ENCODE assay signal across 8 cellular contexts in the genomic region with DNA sequence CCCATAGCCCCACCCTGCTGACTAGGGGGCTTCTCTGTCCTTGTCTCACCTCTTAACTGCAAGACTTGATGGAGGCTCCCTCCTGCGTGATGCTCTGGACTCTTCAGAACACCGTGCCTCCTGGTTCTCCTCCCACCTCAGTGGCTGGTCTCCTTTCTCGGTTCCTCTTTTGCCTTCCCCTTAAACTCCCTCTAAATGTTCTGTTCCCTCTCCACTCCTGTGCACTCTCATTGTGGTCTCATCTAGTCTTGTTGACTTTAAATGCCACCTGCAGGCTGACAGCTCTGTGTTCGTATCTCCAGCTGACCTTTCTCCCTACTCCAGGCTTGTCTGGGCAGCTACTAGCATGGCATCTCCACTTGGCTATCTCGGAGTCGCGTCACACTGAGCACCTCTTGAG.
A peak's percentile ranks its signal among the peaks of the same experiment; 100 is the strongest.
DNase-seq lines count a peak whose midpoint lies in the region; ATAC-seq lines count a peak whose summit lies in the region.

No MANE protein-coding gene starts in this region.

- peak; percentile 91 for ATAC-seq in GM18868 (IDR thresholded peaks at IDR 0.05; ENCODE audit: unreplicated experiment)
- peak; percentile 86 for ATAC-seq in GM21717 (IDR thresholded peaks at IDR 0.05; ENCODE audit: unreplicated experiment)
- no peak for ATAC-seq in HG03521 (IDR thresholded peaks at IDR 0.05; ENCODE audit: unreplicated experiment)

- in situ Hi-C loops in KBM-7 (cut with MboI; ENCODE audit: low pct_unique_long_range_greater_than_20kb, low sequenced_read_pairs) = no loop called here

- DNase-seq in KBM-7 (peak; percentile 82), medulla oblongata (ENCODE audit: extremely low spot score) (peak; percentile 26), NCI-H524 treated with DMSO at 0.1 percent for 48 hours (lab: John Stamatoyannopoulos, UW) (no peak), NCI-H1436 (lab: John Stamatoyannopoulos, UW) (no peak)
- DNase-seq in activated CD4-positive, CD25-positive, alpha-beta regulatory T cell treated with anti-CD3 and anti-CD28 coated beads, Interleukin-2, amount 50 U/mL, for 72 hours = no peak

Comparison
In these comparisons a context has a peak if more than half of its experiments do, and no peak if none do; other contexts are left out.
1. DNase-seq: peak in KBM-7 (single experiment) and medulla oblongata (single experiment); none in NCI-H524 treated with DMSO at 0.1 percent for 48 hours (single experiment), activated CD4-positive, CD25-positive, alpha-beta regulatory T cell treated with anti-CD3 and anti-CD28 coated beads, Interleukin-2, amount 50 U/mL, for 72 hours (single experiment) and NCI-H1436 (single experiment).